Comparison of ENCODE assay signal across 19 cellular contexts in genomic region chr9:129644365-129644764, GRCh38. TPM values are rescaled to one million over a fixed set of nuclear protein-coding genes. Genes with fewer than 3 reads are reported as not detected.
DNase-seq lines count a peak whose midpoint lies in the region; ATAC-seq lines count a peak whose summit lies in the region.
"Had no signal": no experiment of that assay in that cellular context is flagged by ENCODE, and none has a peak within 500 bp of the region (broad histone marks: within the 10 kb centered on the region; RNA-seq: fewer than 3 reads in every experiment).

No MANE protein-coding gene starts in this region.

- no peak overlapping the region for H3K27ac ChIP-seq in right cardiac atrium (ENCODE audit: low read length)
- H3K27ac ChIP-seq in neuronal stem cell (replicated peaks; ENCODE audit: low read length): no peak overlapping the region
- H3K27ac ChIP-seq: 22Rv1, GM23248 had no signal

- no peak overlapping the region for H2BK120ac ChIP-seq in neuronal stem cell (ENCODE audit: low read depth, low read length)

- H3K4ac ChIP-seq in neuronal stem cell (ENCODE audit: low read length): no peak overlapping the region

- WGBS in right cardiac atrium: 66% methylated on average over 11 of the region's 11 CpGs
- WGBS in neuronal stem cell (ENCODE audit: extremely low coverage in 2 of 2, insufficient read length in 2 of 2, insufficient replicate concordance in 1 of 2), 2 donors: no CpG with 5 or more reads among the region's 11 CpGs

- H3K23ac ChIP-seq in neuronal stem cell (ENCODE audit: low read depth, low read length, poor library complexity): no peak overlapping the region

- H3K4me3 ChIP-seq in right cardiac atrium (ENCODE audit: low read length): no peak overlapping the region
- H3K4me3 ChIP-seq in neuronal stem cell (ENCODE audit: low read length in 2 of 2): no peak overlapping the region
- H3K4me3 ChIP-seq: GM23248 had no signal

- no peak overlapping the region for H3K4me2 ChIP-seq in neuronal stem cell (ENCODE audit: insufficient read depth, low read length, poor library complexity, severe bottlenecking)

- H2BK15ac ChIP-seq in neuronal stem cell (ENCODE audit: low read length): no peak overlapping the region

- H2AFZ ChIP-seq in neuronal stem cell (ENCODE audit: low read length): peak overlapping the region; percentile 40
- H2AFZ ChIP-seq: GM23248 had no signal

- H3K4me1 ChIP-seq in right cardiac atrium (ENCODE audit: control insufficient read depth, insufficient read depth, low read length): peaks cover 6% of the 10 kb centered on the region
- peaks cover 11 to 20% of the 10 kb centered on the region in 2 donors for H3K4me1 ChIP-seq in neuronal stem cell (ENCODE audit: control insufficient read depth in 2 of 2, insufficient read depth in 1 of 2, low read depth in 1 of 2, low read length in 2 of 2)

- no peak overlapping the region for H3K9ac ChIP-seq in neuronal stem cell (ENCODE audit: low read depth, low read length, poor library complexity)
- H3K9ac ChIP-seq: GM23248 had no signal

- H2BK12ac ChIP-seq in neuronal stem cell (ENCODE audit: low read length): no peak overlapping the region

- no peaks in the 10 kb centered on the region for H3K27me3 ChIP-seq in right cardiac atrium (ENCODE audit: control insufficient read depth, insufficient read depth)
- H3K27me3 ChIP-seq in neuronal stem cell (ENCODE audit: control insufficient read depth in 3 of 3, insufficient read depth in 3 of 3, low read depth in 1 of 3, low read length in 3 of 3): no peaks in the 10 kb centered on the region

- H2AK5ac ChIP-seq in neuronal stem cell (ENCODE audit: low read depth, low read length): peak overlapping the region; percentile 78

- no peak overlapping the region for H3K18ac ChIP-seq in neuronal stem cell (ENCODE audit: low read length)

- H3K14ac ChIP-seq in neuronal stem cell (ENCODE audit: low read length): no peak overlapping the region

- DNase-seq in right cardiac atrium: peak in 2 of 3 donors; percentile 26 to 39
- DNase-seq in cardiac septum (ENCODE audit: low spot score): no peak
- no peak for DNase-seq in neuronal stem cell (ENCODE audit: low spot score)
- DNase-seq in RKO (ENCODE audit: low spot score): no peak
- DNase-seq in NCI-H345 treated with DMSO at 0.1 percent for 48 hours (lab: John Stamatoyannopoulos, UW; ENCODE audit: unreplicated experiment): no peak
- no peak for DNase-seq in NCI-H2029 (lab: John Stamatoyannopoulos, UW)
- DNase-seq in SIG-M5 (lab: John Stamatoyannopoulos, UW): no peak
- DNase-seq: CD8-positive, alpha-beta T cell; COR-L47; DMS153; DMS79 treated with DMSO at 0.1 percent for 48 hours; EL; GM23248; H7 had no signal

- H3K36me3 ChIP-seq in neuronal stem cell (replicated peaks in 1 of 2; ENCODE audit: control insufficient read depth in 2 of 2, insufficient read depth in 2 of 2, low read length in 2 of 2): peaks cover 3 to 6% of the 10 kb centered on the region in 2 donors

- H3K79me1 ChIP-seq in neuronal stem cell (ENCODE audit: low read depth, low read length): peaks cover 18% of the 10 kb centered on the region

- ATAC-seq in right cardiac atrium: no peak
- peak; percentile 33 for ATAC-seq in esophagus mucosa
- ATAC-seq: CD8-positive, alpha-beta T cell had no signal

- no peak overlapping the region for H4K8ac ChIP-seq in neuronal stem cell (ENCODE audit: low read depth, low read length)

- no peak overlapping the region for H4K91ac ChIP-seq in neuronal stem cell (ENCODE audit: low read depth, low read length, poor library complexity)

- intact Hi-C loops in right cardiac atrium (cut with DNase I) (loop anchor here (5.0 to 10.0 kb wide), 2 partner anchors 138 to 140 kb away; no protein-coding TSS in a partner anchor), cardiac septum (cut with DNase I) (loop anchor here (5.0 kb wide), 1 partner anchor 93 kb away; no protein-coding TSS in a partner anchor)

- no peak overlapping the region for H2BK5ac ChIP-seq in neuronal stem cell (ENCODE audit: low read length)

- H3K9me3 ChIP-seq in right cardiac atrium (ENCODE audit: control insufficient read depth, low read length) (no peaks in the 10 kb centered on the region), neuronal stem cell (replicated peaks in 1 of 2; ENCODE audit: control insufficient read depth in 2 of 2, insufficient read depth in 1 of 2, low read depth in 1 of 2, low read length in 2 of 2) (no peaks in the 10 kb centered on the region)

RNA-seq across cellular contexts. Expression of gene ASB6, which starts 2.4 kb away (rescaled TPM):
- 10 to 100 TPM in 3 of 4 donors, 1 to 10 TPM in 1; 9.1 to 10.7 (median 10.2) TPM for total RNA-seq in right cardiac atrium
- 9.8 TPM for polyA plus RNA-seq in right cardiac atrium
- 10.2 TPM for total RNA-seq in cardiac septum
- 11.4 TPM for total RNA-seq in esophagus mucosa
- polyA plus RNA-seq in neuronal stem cell (2013, experiment 1 of 2): 10.1 TPM
- polyA plus RNA-seq in neuronal stem cell (2013, experiment 2 of 2): 10.5 TPM

RNA-seq across cellular contexts. Expression of gene NTMT1, which starts 18.4 kb away (rescaled TPM):
- total RNA-seq in right cardiac atrium: 10 to 100 TPM; 45.0 to 55.2 (median 48.6) TPM
- polyA plus RNA-seq in right cardiac atrium: 78.1 TPM
- total RNA-seq in cardiac septum: 49.5 TPM
- 18.8 TPM for total RNA-seq in esophagus mucosa
- 24.4 TPM for polyA plus RNA-seq in neuronal stem cell (2013, experiment 1 of 2)
- polyA plus RNA-seq in neuronal stem cell (2013, experiment 2 of 2): 22.5 TPM

RNA-seq across cellular contexts. Expression of gene PRRX2, which starts 21.1 kb away (rescaled TPM):
- total RNA-seq in right cardiac atrium (1 to 10 TPM; 1.8 to 5.7 (median 3.7) TPM), cardiac septum (4.4 TPM), esophagus mucosa (1.5 TPM)
- 2.6 TPM for polyA plus RNA-seq in right cardiac atrium
- 26.3 TPM for polyA plus RNA-seq in neuronal stem cell (2013, experiment 1 of 2)
- polyA plus RNA-seq in neuronal stem cell (2013, experiment 2 of 2): 25.0 TPM
- total RNA-seq: CD8-positive, alpha-beta T cell; HT-29 had no signal
- polyA plus RNA-seq: CD14-positive monocyte had no signal

RNA-seq across cellular contexts. Expression of gene C9orf50, which starts 23.5 kb away (rescaled TPM):
- under 1 TPM in 1 of 4 donors, not detected in 3; 0.20 TPM for total RNA-seq in right cardiac atrium
- polyA plus RNA-seq in right cardiac atrium: not detected
- 0.22 TPM for total RNA-seq in cardiac septum
- not detected for total RNA-seq in esophagus mucosa
- 0.11 TPM for polyA plus RNA-seq in neuronal stem cell (2013, experiment 1 of 2)
- 0.07 TPM for polyA plus RNA-seq in neuronal stem cell (2013, experiment 2 of 2)
- total RNA-seq: A673, H7, HT-29 had no signal
- polyA plus RNA-seq: CD14-positive monocyte had no signal

Comparison
In these comparisons a context has a peak if more than half of its experiments do, and no peak if none do; other contexts are left out.
1. DNase-seq: peak in right cardiac atrium (2 of 3); none in cardiac septum (single experiment), neuronal stem cell (single experiment), RKO (single experiment), NCI-H345 treated with DMSO at 0.1 percent for 48 hours (single experiment), NCI-H2029 (single experiment) and SIG-M5 (single experiment).